ENCODE assay signal across 12 cellular contexts in the genomic region with DNA sequence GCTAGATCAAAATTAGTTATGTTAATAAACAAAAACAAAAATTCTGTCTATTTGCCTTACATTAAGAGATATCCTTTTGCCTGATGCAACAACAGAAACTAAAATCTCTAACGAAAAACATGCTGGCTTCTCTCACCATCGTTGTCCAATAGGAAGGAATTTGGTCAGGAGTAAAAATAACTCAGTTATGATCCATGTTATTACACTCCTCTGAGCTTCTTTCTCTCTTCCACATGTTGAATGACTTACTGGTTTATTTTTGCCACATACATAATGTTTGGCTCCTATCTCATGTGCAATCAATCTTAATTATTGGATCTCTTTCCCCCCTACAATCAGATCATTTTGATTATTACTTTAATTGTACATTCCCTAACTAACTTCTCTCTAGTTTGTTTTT.
DNase-seq lines count a peak whose midpoint lies in the region; ATAC-seq and TF ChIP-seq lines count a peak whose summit lies in the region.
"Had no signal": no experiment of that assay in that cellular context is flagged by ENCODE, and none has a peak within 500 bp of the region (broad histone marks: within the 10 kb centered on the region; RNA-seq: fewer than 3 reads in every experiment).

No MANE protein-coding gene starts in this region.

- peaks cover 5% of the 10 kb centered on the region for H3K79me2 ChIP-seq in ACC112 (ENCODE audit: control insufficient read depth, insufficient read depth, low read length, unreplicated experiment)

- intact Hi-C loops in psoas muscle (cut with DNase I) = loop anchor here (5.0 kb wide), 3 partner anchors 41 to 119 kb away; no protein-coding TSS in a partner anchor

- TF ChIP-seq CTCF in fibroblast of the aortic adventitia (IDR thresholded peaks at IDR 0.05; ENCODE audit: insufficient read depth, low read length) (no peak), psoas muscle (IDR thresholded peaks at IDR 0.05) (no peak)

- no peaks in the 10 kb centered on the region for H3K9me3 ChIP-seq in adipocyte (ENCODE audit: control insufficient read depth, low read length)
- H3K9me3 ChIP-seq in psoas muscle = no peaks in the 10 kb centered on the region
- H3K9me3 ChIP-seq: HAP-1 had no signal

- ATAC-seq in psoas muscle (peak; percentile 82 to 85 (median 84)), GM21619 (IDR thresholded peaks at IDR 0.05; ENCODE audit: unreplicated experiment) (no peak)

- peaks cover 15% of the 10 kb centered on the region for H3K4me1 ChIP-seq in ACC112 (ENCODE audit: control insufficient read depth, insufficient read depth, low read length, unreplicated experiment)
- peaks cover 29% of the 10 kb centered on the region for H3K4me1 ChIP-seq in adipocyte (ENCODE audit: control insufficient read depth, insufficient read depth, low read length)
- H3K4me1 ChIP-seq in psoas muscle = peaks cover 17% of the 10 kb centered on the region

- H3K36me3 ChIP-seq in ACC112 (ENCODE audit: insufficient read depth, low read length) (no peaks in the 10 kb centered on the region), adipocyte (ENCODE audit: control insufficient read depth, insufficient read depth, low read length, severe bottlenecking) (no peaks in the 10 kb centered on the region), psoas muscle (ENCODE audit: insufficient read depth in 1 of 2, low read depth in 1 of 2) (no peaks in the 10 kb centered on the region)
- H3K36me3 ChIP-seq: HAP-1 had no signal

- peak overlapping the region; percentile 82 for H3K4me3 ChIP-seq in ACC112 (ENCODE audit: low read depth, low read length)
- H3K4me3 ChIP-seq in adipocyte (ENCODE audit: low read length) = peak overlapping the region; percentile 83
- H3K4me3 ChIP-seq in fibroblast of the aortic adventitia (ENCODE audit: low read depth, low read length) = no peak overlapping the region
- peak overlapping the region; percentile 71 for H3K4me3 ChIP-seq in psoas muscle
- H3K4me3 ChIP-seq: HAP-1 had no signal

- H3K27ac ChIP-seq in ACC112 (ENCODE audit: low read depth, low read length) (0 out of 2 replicates have a peak overlapping the region, but pooled peaks have one; percentile 5), psoas muscle (peak overlapping the region; percentile 81)

- H2AFZ ChIP-seq in ACC112 (ENCODE audit: low read length, unreplicated experiment) = peak overlapping the region; percentile 34

- peak overlapping the region; percentile 91 for H3K9ac ChIP-seq in adipocyte (ENCODE audit: low read length)

- DNase-seq in adipocyte (ENCODE audit: low read depth) = no peak
- DNase-seq in fibroblast of the aortic adventitia (ENCODE audit: low read depth) = peak; percentile 75
- DNase-seq in psoas muscle = no peak
- DNase-seq in hippocampal formation (lab: John Stamatoyannopoulos, UW) = no peak
- no peak for DNase-seq in activated CD4-positive, alpha-beta T cell treated with anti-CD3 and anti-CD28 coated beads for 48 hours
- no peak for DNase-seq in SW480 (ENCODE audit: low spot score)
- DNase-seq: activated CD4-positive, alpha-beta T cell treated with anti-CD3 and anti-CD28 coated beads for 1 hour; activated effector memory CD4-positive, alpha-beta T cell treated with Interleukin-2 at 50 U/mL for 16 hours; NCI-H1694 had no signal

- WGBS in psoas muscle, 3 donors = 3 to 7% (median 6%) methylated on average over 2 of the region's 2 CpGs

- H3K27me3 ChIP-seq in ACC112 (ENCODE audit: insufficient read depth, low read length) (no peaks in the 10 kb centered on the region), adipocyte (replicated peaks; ENCODE audit: control insufficient read depth, insufficient read depth, low read length) (no peaks in the 10 kb centered on the region), psoas muscle (ENCODE audit: insufficient read depth in 3 of 3, low read length in 2 of 3) (no peaks in the 10 kb centered on the region)
